Comparison of ENCODE assay signal across 31 cellular contexts in genomic region chr6:24296944-24297343, GRCh38.
DNase-seq lines count a peak whose midpoint lies in the region; ATAC-seq, FAIRE-seq and TF ChIP-seq lines count a peak whose summit lies in the region.
"Had no signal": no experiment of that assay in that cellular context is flagged by ENCODE, and none has a peak within 500 bp of the region (broad histone marks: within the 10 kb centered on the region; RNA-seq: fewer than 3 reads in every experiment).

No MANE protein-coding gene starts in this region.

- no peak overlapping the region for H3K9ac ChIP-seq in K562 (ENCODE audit: insufficient read depth in 1 of 2, low read depth in 2 of 2, low read length in 2 of 2)
- H3K9ac ChIP-seq: BLaER1; BLaER1 treated with 17β-estradiol and CSF1 and Interleukin-3, amounts not matched to agents 10 nM and 100 nM had no signal

- TF ChIP-seq POLR2A in K562 (conservative IDR thresholded peaks at IDR 0.05), result no peak

- intact Hi-C loops in K562 (cut with micrococcal nuclease), result no loop called here

- no peak for TF ChIP-seq EP300 in K562 (IDR thresholded peaks at IDR 0.05; ENCODE audit: low read length)

- H3K9me1 ChIP-seq in K562 (ENCODE audit: control insufficient read depth, insufficient read depth, low read length), result no peaks in the 10 kb centered on the region

- ATAC-seq in K562, result no peak
- ATAC-seq: A549; CD8-positive, alpha-beta T cell had no signal

- CTCF ChIA-PET in HEK293 (lab: Yijun Ruan, JAX), result interaction anchor here (0.8 to 1.1 kb wide), 2 partner anchors 14 to 63 kb away, joined by 3 to 4 read pairs; no protein-coding TSS in a partner anchor
- CTCF ChIA-PET in K562 (lab: Yijun Ruan, JAX; ENCODE audit: low intra/inter-chr PET ratio), result no interaction called here

- POLR2A ChIA-PET in HEK293 (lab: Yijun Ruan, JAX), result no interaction called here
- POLR2A ChIA-PET in K562 (lab: Yijun Ruan, JAX), result no interaction called here

- H2AFZ ChIP-seq in K562 (ENCODE audit: low read depth, low read length), result no peak overlapping the region

- no peaks in the 10 kb centered on the region for H3K9me3 ChIP-seq in HEK293 (ENCODE audit: control insufficient read depth, insufficient read depth, low read depth, low read length)
- H3K9me3 ChIP-seq in K562 (replicated peaks; ENCODE audit: control insufficient read depth, insufficient read depth, low read depth, low read length), result no peaks in the 10 kb centered on the region
- H3K9me3 ChIP-seq: BE2C, Caco-2 had no signal

- no peak for DNase-seq in K562 (ENCODE audit: extremely low read depth in 1 of 4, low spot score in 3 of 4)
- no peak for DNase-seq in NCI-H2107 (lab: John Stamatoyannopoulos, UW)
- no peak for DNase-seq in effector CD4-positive, alpha-beta T cell
- DNase-seq: 8988T; ACHN; AML-193; BE2C; C1 segment of cervical spinal cord; Caco-2; Calu3; CD4-positive, alpha-beta memory T cell; CD4-positive, alpha-beta T cell; CD4-positive, CD25-positive, alpha-beta regulatory T cell; CD8-positive, alpha-beta memory T cell; CD8-positive, alpha-beta T cell; COR-L47; DMS 273 treated with DMSO at 0.1 percent for 48 hours; DMS153; DMS53; DMS79; DMS79 treated with DMSO at 0.1 percent for 48 hours; DND-41; EL had no signal

- H3K4me3 ChIP-seq in HEK293 (ENCODE audit: low read depth, low read length) (no peak overlapping the region), K562 (no peak overlapping the region)
- H3K4me3 ChIP-seq: A549; BLaER1; BLaER1 treated with 17β-estradiol and CSF1 and Interleukin-3, amounts not matched to agents 10 nM and 100 nM had no signal

- no TSS peak for BruUV-seq in K562 (replicated peaks; lab: Mats Ljungman, UMichigan)

- H3K36me3 ChIP-seq in HEK293 (ENCODE audit: control insufficient read depth in 2 of 2, insufficient read depth in 1 of 2, low read length in 2 of 2) (peaks cover 0 to 4% of the 10 kb centered on the region in 2 experiments; a peak in 1 of 3 replicates), K562 (ENCODE audit: control insufficient read depth, insufficient read depth, low read length) (no peaks in the 10 kb centered on the region)
- H3K36me3 ChIP-seq: BE2C; BLaER1; BLaER1 treated with 17β-estradiol and CSF1 and Interleukin-3, amounts not matched to agents 10 nM and 100 nM had no signal

- no peak overlapping the region for H3K4me2 ChIP-seq in K562 (ENCODE audit: insufficient read depth, low read length)
- H3K4me2 ChIP-seq: A549; BLaER1; BLaER1 treated with 17β-estradiol and CSF1 and Interleukin-3, amounts not matched to agents 10 nM and 100 nM had no signal

- WGBS in K562 (ENCODE audit: insufficient coverage, low coverage, missing lambda C conversion rate), result 32% methylated on average over 1 of the region's 1 CpG

- no peak for TF ChIP-seq RAD21 in K562 (CRISPR knock-in tag; conservative IDR thresholded peaks at IDR 0.05 in 1 of 2, IDR thresholded peaks at IDR 0.05 in 1 of 2)

- H3K79me2 ChIP-seq in K562 (ENCODE audit: control insufficient read depth, insufficient read depth, low read length), result no peaks in the 10 kb centered on the region

- no peaks in the 10 kb centered on the region for H4K20me1 ChIP-seq in K562 (replicated peaks; ENCODE audit: control insufficient read depth, insufficient read depth, low read length)
- H4K20me1 ChIP-seq: BLaER1; BLaER1 treated with 17β-estradiol and CSF1 and Interleukin-3, amounts not matched to agents 10 nM and 100 nM had no signal

- in situ Hi-C loops in K562 (cut with MboI), result no loop called here

- no peak overlapping the region for H3K27ac ChIP-seq in HEK293 (ENCODE audit: extremely low read depth, low read depth, low read length)
- H3K27ac ChIP-seq in K562 (ENCODE audit: extremely low read depth, low read depth, low read length), result no peak overlapping the region
- H3K27ac ChIP-seq: 22Rv1; A549; BLaER1; BLaER1 treated with 17β-estradiol and CSF1 and Interleukin-3, amounts not matched to agents 10 nM and 100 nM; C4-2B had no signal

- H3K27me3 ChIP-seq in K562 (ENCODE audit: control insufficient read depth in 2 of 2, insufficient read depth in 2 of 2, low read length in 2 of 2), result no peaks in the 10 kb centered on the region
- H3K27me3 ChIP-seq: BE2C; BLaER1; BLaER1 treated with 17β-estradiol and CSF1 and Interleukin-3, amounts not matched to agents 10 nM and 100 nM had no signal

- no peak for TF ChIP-seq CTCF in HEK293 (tag by site-specific recombination; IDR thresholded peaks at IDR 0.05)
- no peak for TF ChIP-seq CTCF in K562 (IDR thresholded peaks at IDR 0.05 in 2 of 3, conservative IDR thresholded peaks at IDR 0.05 in 1 of 3; ENCODE audit: insufficient read depth in 2 of 3, low read depth in 1 of 3, low read length in 3 of 3)

- H3K4me1 ChIP-seq in HEK293 (ENCODE audit: control insufficient read depth, insufficient read depth, low read length), result no peaks in the 10 kb centered on the region
- H3K4me1 ChIP-seq in K562 (replicated peaks in 1 of 2; ENCODE audit: control insufficient read depth in 2 of 2, insufficient read depth in 2 of 2, low read length in 2 of 2), result no peaks in the 10 kb centered on the region
- H3K4me1 ChIP-seq: A549, BE2C, Caco-2 had no signal

- FAIRE-seq in K562 (lab: Jason Lieb, UNC), result no peak
- FAIRE-seq: A204.1, A549, D721Med had no signal

TF ChIP-seq in HEK293, 187 proteins besides CTCF, POLR2A, EP300 and RAD21:
- TF ChIP-seq ZFP37 (tag by site-specific recombination; IDR thresholded peaks at IDR 0.05) (no peak), ZNF426 (tag by site-specific recombination; IDR thresholded peaks at IDR 0.05) (no peak), ZNF707 (tag by site-specific recombination; IDR thresholded peaks at IDR 0.05) (no peak), ZNF785 (tag by site-specific recombination; IDR thresholded peaks at IDR 0.05) (no peak), ZNF350 (tag by site-specific recombination; IDR thresholded peaks at IDR 0.05) (no peak), ZNF600 (tag by site-specific recombination; IDR thresholded peaks at IDR 0.05) (no peak), ZBTB48 (tag by site-specific recombination; IDR thresholded peaks at IDR 0.05) (no peak), ZNF335 (tag by site-specific recombination; conservative IDR thresholded peaks at IDR 0.05) (no peak), ZNF610 (tag by site-specific recombination; IDR thresholded peaks at IDR 0.05; ENCODE audit: borderline replicate concordance) (no peak), ZNF670 (tag by site-specific recombination; IDR thresholded peaks at IDR 0.05; ENCODE audit: low read depth) (no peak), SP3 (tag by site-specific recombination; IDR thresholded peaks at IDR 0.05) (no peak), ZSCAN16 (tag by site-specific recombination; IDR thresholded peaks at IDR 0.05) (no peak), ZNF37A (tag by site-specific recombination; IDR thresholded peaks at IDR 0.05) (no peak), ZNF146 (tag by site-specific recombination; IDR thresholded peaks at IDR 0.05) (peak; percentile 87), ZNF580 (tag by site-specific recombination; IDR thresholded peaks at IDR 0.05) (peak; percentile 48; the same call in 1 of the 2 replicates), ZNF768 (tag by site-specific recombination; IDR thresholded peaks at IDR 0.05) (no peak), ZNF114 (tag by site-specific recombination; IDR thresholded peaks at IDR 0.05) (no peak)
TF ChIP-seq in HEK293: peak in this region for 2.

TF ChIP-seq in K562, 482 proteins besides CTCF, POLR2A, EP300 and RAD21:
- TF ChIP-seq KLF10 (CRISPR knock-in tag; IDR thresholded peaks at IDR 0.05), result no peak
- peak; percentile 67 for TF ChIP-seq ZNF146 (CRISPR knock-in tag; IDR thresholded peaks at IDR 0.05; ENCODE audit: unreplicated experiment)

Comparison
In these comparisons a context has a peak if more than half of its experiments do, and no peak if none do; other contexts are left out.
1. Of the 44 proteins assayed by ChIP-seq in both K562 and HEK293: peak only in K562: none; only in HEK293: none; in both: ZNF146; in neither: 43.